Comparison of ENCODE assay signal across 26 cellular contexts in genomic region chr22:37061611-37062365, GRCh38. TPM values are rescaled to one million over a fixed set of nuclear protein-coding genes. Genes with fewer than 3 reads are reported as not detected.
DNase-seq lines count a peak whose midpoint lies in the region; ATAC-seq, FAIRE-seq and TF ChIP-seq lines count a peak whose summit lies in the region.
"Had no signal": no experiment of that assay in that cellular context is flagged by ENCODE, and none has a peak within 500 bp of the region (broad histone marks: within the 10 kb centered on the region; RNA-seq: fewer than 3 reads in every experiment).

No MANE protein-coding gene starts in this region.

- FAIRE-seq in K562 (lab: Jason Lieb, UNC), result no peak
- FAIRE-seq: A204.1, GM19239, HTR-8/SVneo had no signal

- TF ChIP-seq POLR2A in K562 (conservative IDR thresholded peaks at IDR 0.05), result no peak

- no peak for TF ChIP-seq CTCF in K562 (IDR thresholded peaks at IDR 0.05 in 2 of 3, conservative IDR thresholded peaks at IDR 0.05 in 1 of 3; ENCODE audit: insufficient read depth in 2 of 3, low read depth in 1 of 3, low read length in 3 of 3)

- BruUV-seq in K562 (replicated peaks; lab: Mats Ljungman, UMichigan), result no TSS peak

- no peak for TF ChIP-seq RAD21 in K562 (CRISPR knock-in tag; conservative IDR thresholded peaks at IDR 0.05 in 1 of 2, IDR thresholded peaks at IDR 0.05 in 1 of 2)

- H3K4me3 Mint-ChIP-seq in activated T-cell treated with anti-CD3 and anti-CD28 coated beads, Interleukin-2, amount 50 U/mL, for 72 hours, result peak overlapping the region; percentile 52 to 59
- H3K4me3 Mint-ChIP-seq in activated T-cell treated with anti-CD3 and anti-CD28 coated beads, Interleukin-2, amount 50 U/mL, for 4 hours, result no peak overlapping the region
- peak overlapping the region; percentile 47 for H3K4me3 Mint-ChIP-seq in T-helper 17 cell
- peak overlapping the region in 1 of 2 donors; percentile 52 for H3K4me3 Mint-ChIP-seq in stimulated activated naive CD8-positive, alpha-beta T cell treated with anti-CD3 and anti-CD28 coated beads, Interleukin-15, amount 100 ng/mL, for 72 hours
- H3K4me3 Mint-ChIP-seq: CD8-positive, alpha-beta T cell; IgD-negative memory B cell had no signal

- no peak overlapping the region for H3K4me3 ChIP-seq in K562
- H3K4me3 ChIP-seq: GM23248, HAP-1, MG63, SJCRH30 had no signal

- H3K4me2 ChIP-seq in K562 (ENCODE audit: insufficient read depth, low read length), result no peak overlapping the region

- no peaks in the 10 kb centered on the region for H3K27me3 Mint-ChIP-seq in activated T-cell treated with anti-CD3 and anti-CD28 coated beads, Interleukin-2, amount 50 U/mL, for 72 hours (ENCODE audit: low read depth)
- no peaks in the 10 kb centered on the region for H3K27me3 Mint-ChIP-seq in activated T-cell treated with anti-CD3 and anti-CD28 coated beads, Interleukin-2, amount 50 U/mL, for 4 hours (ENCODE audit: low read depth)
- H3K27me3 Mint-ChIP-seq in T-helper 17 cell, result no peaks in the 10 kb centered on the region
- no peaks in the 10 kb centered on the region for H3K27me3 Mint-ChIP-seq in stimulated activated naive CD8-positive, alpha-beta T cell treated with anti-CD3 and anti-CD28 coated beads, Interleukin-15, amount 100 ng/mL, for 72 hours
- H3K27me3 Mint-ChIP-seq: IgD-negative memory B cell had no signal

- peaks cover 4 to 74% of the 10 kb centered on the region in 2 experiments; a peak in 2 of 5 replicates for H3K27me3 ChIP-seq in K562 (ENCODE audit: control insufficient read depth in 2 of 2, insufficient read depth in 2 of 2, low read length in 2 of 2)
- H3K27me3 ChIP-seq: MG63, SJCRH30 had no signal

- WGBS in K562 (ENCODE audit: insufficient coverage, low coverage, missing lambda C conversion rate), result 7% methylated on average over 8 of the region's 10 CpGs

- ATAC-seq in activated T-cell treated with anti-CD3 and anti-CD28 coated beads, Interleukin-2, amount 50 U/mL, for 72 hours (replicated peaks in 1 of 2), result no peak
- no peak for ATAC-seq in activated T-cell treated with anti-CD3 and anti-CD28 coated beads, Interleukin-2, amount 50 U/mL, for 4 hours
- ATAC-seq in T-helper 17 cell (no peak), K562 (no peak), HG03139 (IDR thresholded peaks at IDR 0.05; ENCODE audit: unreplicated experiment) (no peak)
- no peak for ATAC-seq in stimulated activated naive CD8-positive, alpha-beta T cell treated with anti-CD3 and anti-CD28 coated beads, Interleukin-15, amount 100 ng/mL, for 72 hours

- no peak for DNase-seq in activated T-cell treated with anti-CD3 and anti-CD28 coated beads, Interleukin-2, amount 50 U/mL, for 72 hours
- DNase-seq in activated T-cell treated with anti-CD3 and anti-CD28 coated beads, Interleukin-2, amount 50 U/mL, for 4 hours, result no peak
- no peak for DNase-seq in T-helper 17 cell
- no peak for DNase-seq in K562 (ENCODE audit: extremely low read depth in 1 of 4, low spot score in 3 of 4)
- DNase-seq in stimulated activated naive CD8-positive, alpha-beta T cell treated with anti-CD3 and anti-CD28 coated beads, Interleukin-15, amount 100 ng/mL, for 72 hours, result no peak
- DNase-seq in activated naive CD4-positive, alpha-beta T cell treated with Interleukin-2 at 50 U/mL for 16 hours, result no peak
- DNase-seq: CD8-positive, alpha-beta T cell; EL; GM23248; Kasumi-1; MG63; NCI-H1048; NCI-H1436; NCI-H2081 treated with DMSO at 0.1 percent for 48 hours; NCI-H446 treated with DMSO at 0.1 percent for 48 hours; NCI-H748 treated with DMSO at 0.1 percent for 48 hours; OCI-M1; RPMI8226; SJCRH30 had no signal

- peaks cover 1 to 3% of the 10 kb centered on the region in 2 donors for H3K36me3 Mint-ChIP-seq in activated T-cell treated with anti-CD3 and anti-CD28 coated beads, Interleukin-2, amount 50 U/mL, for 72 hours (ENCODE audit: insufficient read depth in 2 of 2)
- peaks cover 17% of the 10 kb centered on the region for H3K36me3 Mint-ChIP-seq in activated T-cell treated with anti-CD3 and anti-CD28 coated beads, Interleukin-2, amount 50 U/mL, for 4 hours (ENCODE audit: insufficient read depth)
- H3K36me3 Mint-ChIP-seq in T-helper 17 cell (ENCODE audit: low read depth), result peaks cover 2% of the 10 kb centered on the region

- CTCF ChIA-PET in K562 (lab: Yijun Ruan, JAX; ENCODE audit: low intra/inter-chr PET ratio), result no interaction called here

- H3K36me3 ChIP-seq in K562 (ENCODE audit: control insufficient read depth, insufficient read depth, low read length), result no peaks in the 10 kb centered on the region
- H3K36me3 ChIP-seq: HAP-1, MG63, SJCRH30 had no signal

- H3K9me1 ChIP-seq in K562 (ENCODE audit: control insufficient read depth, insufficient read depth, low read length), result no peaks in the 10 kb centered on the region

- intact Hi-C loops in K562 (cut with micrococcal nuclease), result no loop called here

- peaks cover 28% of the 10 kb centered on the region for H3K4me1 Mint-ChIP-seq in activated T-cell treated with anti-CD3 and anti-CD28 coated beads, Interleukin-2, amount 50 U/mL, for 72 hours (ENCODE audit: low read depth)
- H3K4me1 Mint-ChIP-seq in activated T-cell treated with anti-CD3 and anti-CD28 coated beads, Interleukin-2, amount 50 U/mL, for 4 hours (ENCODE audit: low read depth), result peaks cover 20% of the 10 kb centered on the region
- H3K4me1 Mint-ChIP-seq in T-helper 17 cell, result peaks cover 16% of the 10 kb centered on the region
- H3K4me1 Mint-ChIP-seq in stimulated activated naive CD8-positive, alpha-beta T cell treated with anti-CD3 and anti-CD28 coated beads, Interleukin-15, amount 100 ng/mL, for 72 hours, result peaks cover 57% of the 10 kb centered on the region

- in situ Hi-C loops in K562 (cut with MboI), result no loop called here

- H3K9ac ChIP-seq in K562 (ENCODE audit: insufficient read depth in 1 of 2, low read depth in 2 of 2, low read length in 2 of 2), result no peak overlapping the region
- H3K9ac ChIP-seq: GM23248 had no signal

- no peak for TF ChIP-seq EP300 in K562 (IDR thresholded peaks at IDR 0.05; ENCODE audit: low read length)

- no peak overlapping the region for H2AFZ ChIP-seq in K562 (ENCODE audit: low read depth, low read length)
- H2AFZ ChIP-seq: GM23248 had no signal

- POLR2A ChIA-PET in K562 (lab: Yijun Ruan, JAX), result no interaction called here

- no peaks in the 10 kb centered on the region; the same call in 1 of the 2 replicates for H4K20me1 ChIP-seq in K562 (replicated peaks; ENCODE audit: control insufficient read depth, insufficient read depth, low read length)

- no peaks in the 10 kb centered on the region for H3K9me3 Mint-ChIP-seq in activated T-cell treated with anti-CD3 and anti-CD28 coated beads, Interleukin-2, amount 50 U/mL, for 72 hours
- no peaks in the 10 kb centered on the region for H3K9me3 Mint-ChIP-seq in activated T-cell treated with anti-CD3 and anti-CD28 coated beads, Interleukin-2, amount 50 U/mL, for 4 hours
- no peaks in the 10 kb centered on the region for H3K9me3 Mint-ChIP-seq in stimulated activated naive CD8-positive, alpha-beta T cell treated with anti-CD3 and anti-CD28 coated beads, Interleukin-15, amount 100 ng/mL, for 72 hours
- H3K9me3 Mint-ChIP-seq: CD8-positive, alpha-beta T cell; IgD-negative memory B cell had no signal

- no peaks in the 10 kb centered on the region for H3K9me3 ChIP-seq in T-helper 17 cell (ENCODE audit: control insufficient read depth, low read length, poor library complexity, severe bottlenecking)
- H3K9me3 ChIP-seq in K562 (replicated peaks; ENCODE audit: control insufficient read depth, insufficient read depth, low read depth, low read length), result no peaks in the 10 kb centered on the region
- H3K9me3 ChIP-seq: HAP-1, MG63, SJCRH30 had no signal

- no peaks in the 10 kb centered on the region for H3K79me2 ChIP-seq in K562 (ENCODE audit: control insufficient read depth, insufficient read depth, low read length)

- H3K27ac Mint-ChIP-seq in activated T-cell treated with anti-CD3 and anti-CD28 coated beads, Interleukin-2, amount 50 U/mL, for 72 hours, result no peak overlapping the region
- peak overlapping the region; percentile 77 for H3K27ac Mint-ChIP-seq in T-helper 17 cell
- H3K27ac Mint-ChIP-seq in stimulated activated naive CD8-positive, alpha-beta T cell treated with anti-CD3 and anti-CD28 coated beads, Interleukin-15, amount 100 ng/mL, for 72 hours, result peak overlapping the region; percentile 69 to 74
- H3K27ac Mint-ChIP-seq: CD8-positive, alpha-beta T cell; IgD-negative memory B cell had no signal

- H3K4me1 ChIP-seq in K562 (replicated peaks in 1 of 2; ENCODE audit: control insufficient read depth in 2 of 2, insufficient read depth in 2 of 2, low read length in 2 of 2), result no peaks in the 10 kb centered on the region; a peak in 1 of 5 replicates
- H3K4me1 ChIP-seq: HAP-1, SJCRH30 had no signal

- no peak overlapping the region for H3K27ac ChIP-seq in K562 (ENCODE audit: extremely low read depth, low read depth, low read length)
- H3K27ac ChIP-seq: GM23248, SJCRH30 had no signal

RNA-seq across cellular contexts. Expression of gene KCTD17, which starts 10.2 kb away (rescaled TPM):
- 10 to 100 TPM; 27.9 to 30.1 TPM for total RNA-seq in activated T-cell treated with anti-CD3 and anti-CD28 coated beads, Interleukin-2, amount 50 U/mL, for 72 hours
- 10 to 100 TPM; 33.8 to 39.6 (median 34.3) TPM for total RNA-seq in activated T-cell treated with anti-CD3 and anti-CD28 coated beads, Interleukin-2, amount 50 U/mL, for 4 hours
- total RNA-seq in T-helper 17 cell, result 10 to 100 TPM; 26.1 to 31.5 TPM
- 1.3 and 3.4 TPM in 2 replicates for total RNA-seq in K562 (2011; cell fraction: chromatin; rRNA removed; ENCODE audit: low replicate concordance)
- 0.66 and 2.0 TPM in 2 replicates for total RNA-seq in K562 (2011; cell fraction: nucleolus; rRNA removed)
- total RNA-seq in K562 (2011; cell fraction: nucleoplasm; rRNA removed), result 1.2 and 2.7 TPM in 2 replicates
- total RNA-seq in K562 (2014; rRNA removed), result 0.41 TPM in 2 replicates
- 0.44 TPM in 1 of 2 replicates, not detected in the other for total RNA-seq in K562 (2014; rRNA removed; fragmentation: Illumina TruSeq; extraction: Trizol)
- 0.22 TPM in 1 of 2 replicates, not detected in the other for total RNA-seq in K562 (2015; rRNA removed; fragmentation: Illumina TruSeq; extraction: Trizol)
- total RNA-seq in K562 (2021), result 0.49 and 0.67 TPM in 2 replicates
- polyA plus RNA-seq in K562 (2011; rRNA removed), result 0.64 and 1.1 TPM in 2 replicates
- polyA plus RNA-seq in K562 (2011; cell fraction: cytosol; rRNA removed), result 0.82 and 1.1 TPM in 2 replicates
- polyA plus RNA-seq in K562 (2011; cell fraction: nucleus; rRNA removed), result 2.6 and 3.6 TPM in 2 replicates
- 0.34 and 0.82 TPM in 2 replicates for polyA plus RNA-seq in K562 (2012)
- 0.21 and 0.51 TPM in 2 replicates for polyA plus RNA-seq in K562 (2014; fragmentation: Illumina TruSeq; extraction: Trizol)
- polyA plus RNA-seq in K562 (2014; fragmentation: Nextera tagmentation; extraction: Ambion mirVana), result not detected
- 0.70 and 0.90 TPM in 2 replicates for polyA plus RNA-seq in K562 (2014; rRNA removed)
- polyA minus RNA-seq in K562 (2011; rRNA and poly(A)+ RNA removed), result 0.39 and 0.70 TPM in 2 replicates
- polyA minus RNA-seq in K562 (2011; cell fraction: cytosol; rRNA and poly(A)+ RNA removed), result not detected in 2 replicates
- polyA minus RNA-seq in K562 (2011; cell fraction: nucleus; rRNA and poly(A)+ RNA removed), result 0.40 and 1.2 TPM in 2 replicates

RNA-seq across cellular contexts. Expression of gene MPST, which starts 42.2 kb away (rescaled TPM):
- total RNA-seq in activated T-cell treated with anti-CD3 and anti-CD28 coated beads, Interleukin-2, amount 50 U/mL, for 72 hours, result 10 to 100 TPM; 14.2 to 28.1 TPM
- 1 to 10 TPM; 4.7 to 7.2 (median 6.0) TPM for total RNA-seq in activated T-cell treated with anti-CD3 and anti-CD28 coated beads, Interleukin-2, amount 50 U/mL, for 4 hours
- total RNA-seq in T-helper 17 cell (10 to 100 TPM in 1 of 2 donors, 1 to 10 TPM in 1; 6.4 to 12.3 TPM), K562 (2014; rRNA removed) (104 and 117 TPM in 2 replicates), K562 (2014; rRNA removed; fragmentation: Illumina TruSeq; extraction: Trizol) (6.7 and 8.1 TPM in 2 replicates), K562 (2015; rRNA removed; fragmentation: Illumina TruSeq; extraction: Trizol) (24.3 and 25.3 TPM in 2 replicates), K562 (2021) (66.8 and 68.2 TPM in 2 replicates)
- 23.7 and 51.5 TPM in 2 replicates for total RNA-seq in K562 (2011; cell fraction: chromatin; rRNA removed; ENCODE audit: low replicate concordance)
- 38.4 and 40.9 TPM in 2 replicates for total RNA-seq in K562 (2011; cell fraction: nucleolus; rRNA removed)
- total RNA-seq in K562 (2011; cell fraction: nucleoplasm; rRNA removed), result 34.5 and 45.6 TPM in 2 replicates
- polyA plus RNA-seq in K562 (2011; rRNA removed) (24.8 and 34.6 TPM in 2 replicates), K562 (2014; fragmentation: Illumina TruSeq; extraction: Trizol) (11.2 and 24.8 TPM in 2 replicates), K562 (2014; fragmentation: Nextera tagmentation; extraction: Ambion mirVana) (1 to 10 TPM in 1 of 2 experiments, under 1 TPM in 1; 0.65 to 1.3 TPM), K562 (2014; rRNA removed) (78.5 and 88.1 TPM in 2 replicates)
- 49.5 and 189 TPM in 2 replicates for polyA plus RNA-seq in K562 (2011; cell fraction: cytosol; rRNA removed)
- polyA plus RNA-seq in K562 (2011; cell fraction: nucleus; rRNA removed), result 50.2 and 71.7 TPM in 2 replicates
- polyA plus RNA-seq in K562 (2012), result 35.2 and 62.2 TPM in 2 replicates
- 8.4 and 10.2 TPM in 2 replicates for polyA minus RNA-seq in K562 (2011; rRNA and poly(A)+ RNA removed)
- 22.6 and 34.3 TPM in 2 replicates for polyA minus RNA-seq in K562 (2011; cell fraction: cytosol; rRNA and poly(A)+ RNA removed)
- polyA minus RNA-seq in K562 (2011; cell fraction: nucleus; rRNA and poly(A)+ RNA removed), result 12.7 and 15.7 TPM in 2 replicates

RNA-seq across cellular contexts. Expression of gene TST, which starts 42.5 kb away (rescaled TPM):
- 1 to 10 TPM; 3.5 to 6.7 TPM for total RNA-seq in activated T-cell treated with anti-CD3 and anti-CD28 coated beads, Interleukin-2, amount 50 U/mL, for 72 hours
- 1 to 10 TPM; 1.2 TPM for total RNA-seq in activated T-cell treated with anti-CD3 and anti-CD28 coated beads, Interleukin-2, amount 50 U/mL, for 4 hours
- total RNA-seq in T-helper 17 cell, result 10 to 100 TPM in 1 of 2 donors, under 1 TPM in 1; 0.60 to 10.7 TPM
- 2.6 and 16.9 TPM in 2 replicates for total RNA-seq in K562 (2011; cell fraction: chromatin; rRNA removed; ENCODE audit: low replicate concordance)
- 23.8 and 27.2 TPM in 2 replicates for total RNA-seq in K562 (2011; cell fraction: nucleolus; rRNA removed)
- 7.9 and 8.0 TPM in 2 replicates for total RNA-seq in K562 (2011; cell fraction: nucleoplasm; rRNA removed)
- 26.7 and 26.9 TPM in 2 replicates for total RNA-seq in K562 (2014; rRNA removed)
- total RNA-seq in K562 (2014; rRNA removed; fragmentation: Illumina TruSeq; extraction: Trizol), result 4.1 and 5.7 TPM in 2 replicates
- 12.4 and 13.1 TPM in 2 replicates for total RNA-seq in K562 (2015; rRNA removed; fragmentation: Illumina TruSeq; extraction: Trizol)
- total RNA-seq in K562 (2021), result 23.1 and 23.8 TPM in 2 replicates
- polyA plus RNA-seq in K562 (2011; rRNA removed), result 14.0 and 18.6 TPM in 2 replicates
- polyA plus RNA-seq in K562 (2011; cell fraction: cytosol; rRNA removed), result 23.0 and 51.6 TPM in 2 replicates
- polyA plus RNA-seq in K562 (2011; cell fraction: nucleus; rRNA removed), result 10.6 and 13.0 TPM in 2 replicates
- 13.1 and 24.0 TPM in 2 replicates for polyA plus RNA-seq in K562 (2012)
- polyA plus RNA-seq in K562 (2014; fragmentation: Illumina TruSeq; extraction: Trizol), result 7.7 and 14.4 TPM in 2 replicates
- 1 to 10 TPM; 1.4 to 4.3 TPM for polyA plus RNA-seq in K562 (2014; fragmentation: Nextera tagmentation; extraction: Ambion mirVana)
- 19.7 and 26.1 TPM in 2 replicates for polyA plus RNA-seq in K562 (2014; rRNA removed)
- 4.4 and 5.5 TPM in 2 replicates for polyA minus RNA-seq in K562 (2011; rRNA and poly(A)+ RNA removed)
- 10.1 and 12.3 TPM in 2 replicates for polyA minus RNA-seq in K562 (2011; cell fraction: cytosol; rRNA and poly(A)+ RNA removed)
- 13.2 and 18.7 TPM in 2 replicates for polyA minus RNA-seq in K562 (2011; cell fraction: nucleus; rRNA and poly(A)+ RNA removed)
- total RNA-seq: CD8-positive, alpha-beta T cell had no signal

RNA-seq across cellular contexts. Expression of gene TMPRSS6, which starts 47.7 kb away (rescaled TPM):
- total RNA-seq in activated T-cell treated with anti-CD3 and anti-CD28 coated beads, Interleukin-2, amount 50 U/mL, for 72 hours, result 10 to 100 TPM; 26.8 to 59.4 TPM
- total RNA-seq in activated T-cell treated with anti-CD3 and anti-CD28 coated beads, Interleukin-2, amount 50 U/mL, for 4 hours, result 1 to 10 TPM in 1 of 3 donors, under 1 TPM in 2; 0.76 to 1.3 (median 0.89) TPM
- total RNA-seq in T-helper 17 cell (under 1 TPM; 0.31 to 0.92 TPM), K562 (2014; rRNA removed) (not detected in 2 replicates), K562 (2014; rRNA removed; fragmentation: Illumina TruSeq; extraction: Trizol) (not detected in 2 replicates), K562 (2015; rRNA removed; fragmentation: Illumina TruSeq; extraction: Trizol) (not detected in 2 replicates), K562 (2021) (not detected in 2 replicates)
- total RNA-seq in K562 (2011; cell fraction: chromatin; rRNA removed; ENCODE audit: low replicate concordance), result not detected in 2 replicates
- total RNA-seq in K562 (2011; cell fraction: nucleolus; rRNA removed), result not detected in 2 replicates
- total RNA-seq in K562 (2011; cell fraction: nucleoplasm; rRNA removed), result not detected in 2 replicates
- polyA plus RNA-seq in K562 (2011; rRNA removed) (0.03 TPM in 1 of 2 replicates, not detected in the other), K562 (2014; fragmentation: Illumina TruSeq; extraction: Trizol) (not detected in 2 replicates), K562 (2014; fragmentation: Nextera tagmentation; extraction: Ambion mirVana) (not detected), K562 (2014; rRNA removed) (not detected in 2 replicates)
- polyA plus RNA-seq in K562 (2011; cell fraction: cytosol; rRNA removed), result not detected in 2 replicates
- polyA plus RNA-seq in K562 (2011; cell fraction: nucleus; rRNA removed), result not detected in 2 replicates
- not detected in 2 replicates for polyA plus RNA-seq in K562 (2012)
- polyA minus RNA-seq in K562 (2011; rRNA and poly(A)+ RNA removed), result not detected in 2 replicates
- polyA minus RNA-seq in K562 (2011; cell fraction: cytosol; rRNA and poly(A)+ RNA removed), result not detected in 2 replicates
- polyA minus RNA-seq in K562 (2011; cell fraction: nucleus; rRNA and poly(A)+ RNA removed), result not detected in 2 replicates
- total RNA-seq: GM23248, SJCRH30 had no signal
- polyA plus RNA-seq: BJ, IgD-negative memory B cell had no signal

Comparison
In these comparisons a context has a peak if more than half of its experiments do, and no peak if none do; other contexts are left out.
1. RNA of gene KCTD17, which starts 10.2 kb away (total RNA-seq): 33.8 to 39.6 TPM in activated T-cell treated with anti-CD3 and anti-CD28 coated beads, Interleukin-2, amount 50 U/mL, for 4 hours, 26.1 to 31.5 TPM in T-helper 17 cell and 27.9 to 30.1 TPM in activated T-cell treated with anti-CD3 and anti-CD28 coated beads, Interleukin-2, amount 50 U/mL, for 72 hours; 0.22 to 3.4 TPM in K562; every median in the first group is over 4 times any median in the second.